Comparison of ENCODE assay signal across 1 cellular context in the genomic region with DNA sequence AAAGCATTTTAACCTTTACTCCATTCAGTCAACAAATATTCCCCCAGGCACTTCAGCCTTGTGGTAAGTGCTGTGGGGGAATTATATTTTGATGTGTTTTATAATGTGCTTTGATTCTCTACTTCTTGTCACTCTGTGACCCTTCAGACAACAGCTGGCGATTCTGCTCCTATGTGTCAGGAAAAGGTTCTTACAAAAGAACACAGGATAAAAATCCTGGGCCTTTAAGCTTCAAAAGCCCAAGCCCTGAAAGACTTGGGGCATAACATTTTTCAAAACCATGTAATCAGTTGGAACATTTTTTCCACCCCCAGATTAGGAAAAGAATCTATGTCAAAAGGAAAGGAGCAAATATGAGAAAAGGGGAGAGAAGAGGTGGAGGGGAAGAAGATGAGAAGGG.
TF ChIP-seq lines count a peak whose summit lies in the region.

No MANE protein-coding gene starts in this region.

TF ChIP-seq in HepG2, 621 proteins besides CTCF, POLR2A, EP300 and RAD21:
- TF ChIP-seq, protein P1, sequence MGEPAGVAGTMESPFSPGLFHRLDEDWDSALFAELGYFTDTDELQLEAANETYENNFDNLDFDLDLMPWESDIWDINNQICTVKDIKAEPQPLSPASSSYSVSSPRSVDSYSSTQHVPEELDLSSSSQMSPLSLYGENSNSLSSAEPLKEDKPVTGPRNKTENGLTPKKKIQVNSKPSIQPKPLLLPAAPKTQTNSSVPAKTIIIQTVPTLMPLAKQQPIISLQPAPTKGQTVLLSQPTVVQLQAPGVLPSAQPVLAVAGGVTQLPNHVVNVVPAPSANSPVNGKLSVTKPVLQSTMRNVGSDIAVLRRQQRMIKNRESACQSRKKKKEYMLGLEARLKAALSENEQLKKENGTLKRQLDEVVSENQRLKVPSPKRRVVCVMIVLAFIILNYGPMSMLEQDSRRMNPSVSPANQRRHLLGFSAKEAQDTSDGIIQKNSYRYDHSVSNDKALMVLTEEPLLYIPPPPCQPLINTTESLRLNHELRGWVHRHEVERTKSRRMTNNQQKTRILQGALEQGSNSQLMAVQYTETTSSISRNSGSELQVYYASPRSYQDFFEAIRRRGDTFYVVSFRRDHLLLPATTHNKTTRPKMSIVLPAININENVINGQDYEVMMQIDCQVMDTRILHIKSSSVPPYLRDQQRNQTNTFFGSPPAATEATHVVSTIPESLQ (CRISPR knock-in tag; conservative IDR thresholded peaks at IDR 0.05) = no peak
- TF ChIP-seq ZNF768 (CRISPR knock-in tag; IDR thresholded peaks at IDR 0.05) (no peak), ATM (IDR thresholded peaks at IDR 0.05; ENCODE audit: borderline replicate concordance) (no peak), TEAD2 (CRISPR knock-in tag; IDR thresholded peaks at IDR 0.05) (no peak), MZF1 (CRISPR knock-in tag; IDR thresholded peaks at IDR 0.05; ENCODE audit: borderline replicate concordance) (no peak), ZNF713 (CRISPR knock-in tag; IDR thresholded peaks at IDR 0.05) (no peak), ZKSCAN8 (CRISPR knock-in tag; IDR thresholded peaks at IDR 0.05; ENCODE audit: borderline replicate concordance) (no peak), SPEN (CRISPR knock-in tag; IDR thresholded peaks at IDR 0.05; ENCODE audit: low read depth) (no peak), RELA (CRISPR knock-in tag; IDR thresholded peaks at IDR 0.05) (no peak), AGO2 (optimal IDR thresholded peaks at IDR 0.05; ENCODE audit: low read depth, low read length) (no peak), ZNF776 (CRISPR knock-in tag; IDR thresholded peaks at IDR 0.05) (no peak), TIGD3 (CRISPR knock-in tag; IDR thresholded peaks at IDR 0.05; ENCODE audit: borderline replicate concordance) (no peak), ZNF775 (CRISPR knock-in tag; IDR thresholded peaks at IDR 0.05; ENCODE audit: borderline replicate concordance) (no peak), ATF7-NPFF (CRISPR knock-in tag; IDR thresholded peaks at IDR 0.05; ENCODE audit: low read depth) (no peak), ZNF672 (CRISPR knock-in tag; IDR thresholded peaks at IDR 0.05) (no peak), CEBPB (IDR thresholded peaks at IDR 0.05; ENCODE audit: borderline replicate concordance, low read depth, low read length) (no peak), GRHL1 (CRISPR knock-in tag; conservative IDR thresholded peaks at IDR 0.05) (no peak), NFKB2 (CRISPR knock-in tag; IDR thresholded peaks at IDR 0.05; ENCODE audit: borderline replicate concordance) (no peak)
- TF ChIP-seq, protein P2, sequence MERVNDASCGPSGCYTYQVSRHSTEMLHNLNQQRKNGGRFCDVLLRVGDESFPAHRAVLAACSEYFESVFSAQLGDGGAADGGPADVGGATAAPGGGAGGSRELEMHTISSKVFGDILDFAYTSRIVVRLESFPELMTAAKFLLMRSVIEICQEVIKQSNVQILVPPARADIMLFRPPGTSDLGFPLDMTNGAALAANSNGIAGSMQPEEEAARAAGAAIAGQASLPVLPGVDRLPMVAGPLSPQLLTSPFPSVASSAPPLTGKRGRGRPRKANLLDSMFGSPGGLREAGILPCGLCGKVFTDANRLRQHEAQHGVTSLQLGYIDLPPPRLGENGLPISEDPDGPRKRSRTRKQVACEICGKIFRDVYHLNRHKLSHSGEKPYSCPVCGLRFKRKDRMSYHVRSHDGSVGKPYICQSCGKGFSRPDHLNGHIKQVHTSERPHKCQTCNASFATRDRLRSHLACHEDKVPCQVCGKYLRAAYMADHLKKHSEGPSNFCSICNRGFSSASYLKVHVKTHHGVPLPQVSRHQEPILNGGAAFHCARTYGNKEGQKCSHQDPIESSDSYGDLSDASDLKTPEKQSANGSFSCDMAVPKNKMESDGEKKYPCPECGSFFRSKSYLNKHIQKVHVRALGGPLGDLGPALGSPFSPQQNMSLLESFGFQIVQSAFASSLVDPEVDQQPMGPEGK (CRISPR knock-in tag; IDR thresholded peaks at IDR 0.05) = no peak
- TF ChIP-seq, protein P3, sequence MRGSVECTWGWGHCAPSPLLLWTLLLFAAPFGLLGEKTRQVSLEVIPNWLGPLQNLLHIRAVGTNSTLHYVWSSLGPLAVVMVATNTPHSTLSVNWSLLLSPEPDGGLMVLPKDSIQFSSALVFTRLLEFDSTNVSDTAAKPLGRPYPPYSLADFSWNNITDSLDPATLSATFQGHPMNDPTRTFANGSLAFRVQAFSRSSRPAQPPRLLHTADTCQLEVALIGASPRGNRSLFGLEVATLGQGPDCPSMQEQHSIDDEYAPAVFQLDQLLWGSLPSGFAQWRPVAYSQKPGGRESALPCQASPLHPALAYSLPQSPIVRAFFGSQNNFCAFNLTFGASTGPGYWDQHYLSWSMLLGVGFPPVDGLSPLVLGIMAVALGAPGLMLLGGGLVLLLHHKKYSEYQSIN (CRISPR knock-in tag; IDR thresholded peaks at IDR 0.05; ENCODE audit: borderline replicate concordance) = no peak
